Comparison of ENCODE assay signal across 8 cellular contexts in genomic region chr20:46690219-46691111, GRCh38. TPM values are rescaled to one million over a fixed set of nuclear protein-coding genes. Genes with fewer than 3 reads are reported as not detected.
DNase-seq lines count a peak whose midpoint lies in the region; ATAC-seq and TF ChIP-seq lines count a peak whose summit lies in the region.

No MANE protein-coding gene starts in this region.

- POLR2A ChIA-PET in PC-9 (lab: Charles Lee; ENCODE audit: unreplicated experiment): interaction anchor here (0.7 kb wide), 2 partner anchors 86 to 874 kb away, joined by 7 to 8 read pairs; no protein-coding TSS in a partner anchor

- no peak for DNase-seq in DND-41
- DNase-seq in PC-9: no peak
- no peak for DNase-seq in endodermal cell
- DNase-seq in 8988T: no peak
- no peak for DNase-seq in germinal center (ENCODE audit: low spot score)
- DNase-seq in T-helper 9 cell: no peak
- DNase-seq in NCI-H2196 (lab: John Stamatoyannopoulos, UW; ENCODE audit: unreplicated experiment): no peak

- peaks cover 19% of the 10 kb centered on the region for H3K36me3 ChIP-seq in DND-41 (ENCODE audit: insufficient read depth, low read length)
- peaks cover 12% of the 10 kb centered on the region; the same call in 1 of the 2 replicates for H3K36me3 ChIP-seq in PC-9 (ENCODE audit: low read depth)
- H3K36me3 ChIP-seq in endodermal cell (ENCODE audit: control insufficient read depth, insufficient read depth, low read length): peaks cover 18% of the 10 kb centered on the region
- H3K36me3 ChIP-seq in parathyroid adenoma (ENCODE audit: control insufficient read depth, insufficient read depth, low read length): no peaks in the 10 kb centered on the region

- H3K27ac ChIP-seq in DND-41 (ENCODE audit: low read length) (peak overlapping the region; percentile 85; the same call in 1 of the 2 replicates), PC-9 (peak overlapping the region; percentile 66), endodermal cell (ENCODE audit: low read depth, low read length) (no peak overlapping the region), parathyroid adenoma (peak overlapping the region; percentile 80)

- peak overlapping the region; percentile 87 for H3K4me3 Mint-ChIP-seq in endodermal cell

- H3K27ac Mint-ChIP-seq in endodermal cell: no peak overlapping the region

- H3K4me3 ChIP-seq in DND-41 (ENCODE audit: low read depth in 1 of 2, low read length in 2 of 2) (peak overlapping the region in 1 of 2 experiments; percentile 73; a peak in 2 of 4 replicates), PC-9 (peak overlapping the region; percentile 64), endodermal cell (ENCODE audit: low read length) (peak overlapping the region; percentile 89), parathyroid adenoma (ENCODE audit: low read depth, low read length) (peak overlapping the region; percentile 86)

- H3K9me3 ChIP-seq in DND-41 (ENCODE audit: insufficient read depth, low read length, severe bottlenecking) (no peaks in the 10 kb centered on the region), PC-9 (ENCODE audit: insufficient read depth, low read depth) (no peaks in the 10 kb centered on the region), endodermal cell (ENCODE audit: control insufficient read depth, low read length) (no peaks in the 10 kb centered on the region), parathyroid adenoma (ENCODE audit: control insufficient read depth, low read length) (no peaks in the 10 kb centered on the region)

- H3F3A ChIP-seq in PC-9 (ENCODE audit: insufficient read depth, low read depth): peaks cover 8% of the 10 kb centered on the region; the same call in 1 of the 2 replicates

- H4K20me1 ChIP-seq in DND-41 (ENCODE audit: insufficient read depth, low read length) (peaks cover 32% of the 10 kb centered on the region; the same call in 1 of the 2 replicates), PC-9 (ENCODE audit: insufficient read depth) (0 out of 2 replicates have a peak, but pooled peaks cover 3% of the 10 kb centered on the region)

- TF ChIP-seq CTCF in DND-41 (IDR thresholded peaks at IDR 0.05; ENCODE audit: borderline replicate concordance, extremely low read depth, low read length, poor library complexity, severe bottlenecking): no peak
- TF ChIP-seq CTCF in PC-9 (conservative IDR thresholded peaks at IDR 0.05): no peak
- no peak for TF ChIP-seq CTCF in endodermal cell (conservative IDR thresholded peaks at IDR 0.05)
- no peak for TF ChIP-seq CTCF in parathyroid adenoma (IDR thresholded peaks at IDR 0.05)

- BruUV-seq in PC-9 (replicated peaks; lab: Mats Ljungman, UMichigan): no TSS peak

- no peaks in the 10 kb centered on the region for H3K27me3 Mint-ChIP-seq in endodermal cell (ENCODE audit: insufficient read depth)

- H3K79me2 ChIP-seq in DND-41 (ENCODE audit: insufficient read depth, low read length): peaks cover 40% of the 10 kb centered on the region
- H3K79me2 ChIP-seq in PC-9 (ENCODE audit: low read depth): peaks cover 34% of the 10 kb centered on the region
- peaks cover 18% of the 10 kb centered on the region for H3K79me2 ChIP-seq in parathyroid adenoma

- intact Hi-C loops in PC-9 (cut with micrococcal nuclease; ENCODE audit: unreplicated experiment): no loop called here

- H3K4me1 Mint-ChIP-seq in endodermal cell: peaks cover 10% of the 10 kb centered on the region

- ATAC-seq in DND-41 (ENCODE audit: insufficient read depth, low read depth): no peak

- H3K4me1 ChIP-seq in DND-41 (ENCODE audit: insufficient read depth, low read length): peaks cover 33% of the 10 kb centered on the region
- peaks cover 26% of the 10 kb centered on the region for H3K4me1 ChIP-seq in PC-9 (replicated peaks; ENCODE audit: insufficient read depth)
- no peaks in the 10 kb centered on the region for H3K4me1 ChIP-seq in endodermal cell (ENCODE audit: control insufficient read depth, insufficient read depth, low read length)
- peaks cover 4% of the 10 kb centered on the region for H3K4me1 ChIP-seq in parathyroid adenoma

- no peaks in the 10 kb centered on the region for H3K9me2 ChIP-seq in PC-9 (ENCODE audit: insufficient read depth)

- H3K9me3 Mint-ChIP-seq in endodermal cell: no peaks in the 10 kb centered on the region

- H3K36me3 Mint-ChIP-seq in endodermal cell (ENCODE audit: low read depth): peaks cover 14% of the 10 kb centered on the region

- H3K9ac ChIP-seq in DND-41 (ENCODE audit: low read depth, low read length) (peak overlapping the region; percentile 82; the same call in 1 of the 2 replicates), endodermal cell (ENCODE audit: extremely low read depth, low read length, poor library complexity, severe bottlenecking) (peak overlapping the region; percentile 80), parathyroid adenoma (no peak overlapping the region)

- 83 to 93% methylated on average over 13 of the region's 13 CpGs for WGBS in endodermal cell (ENCODE audit: insufficient coverage in 1 of 2, insufficient read length in 1 of 2), 2 experiments

- H2AFZ ChIP-seq in DND-41 (ENCODE audit: low read depth, low read length) (peak overlapping the region; percentile 84), PC-9 (peak overlapping the region; percentile 90), parathyroid adenoma (peak overlapping the region; percentile 87)

- H3K27me3 ChIP-seq in DND-41 (ENCODE audit: insufficient read depth, low read length, poor library complexity) (no peaks in the 10 kb centered on the region), PC-9 (ENCODE audit: insufficient read depth, low read depth) (no peaks in the 10 kb centered on the region), endodermal cell (ENCODE audit: control insufficient read depth, insufficient read depth, low read length, poor library complexity, severe bottlenecking) (no peaks in the 10 kb centered on the region), parathyroid adenoma (ENCODE audit: control insufficient read depth, insufficient read depth, low read length) (no peaks in the 10 kb centered on the region)

- CTCF ChIA-PET in PC-9 (lab: Charles Lee): no interaction called here

- H3K4me2 ChIP-seq in DND-41 (ENCODE audit: insufficient read depth, low read length) (peak overlapping the region; percentile 63), PC-9 (peak overlapping the region; percentile 83), parathyroid adenoma (ENCODE audit: low read length) (peak overlapping the region; percentile 93)

RNA-seq across cellular contexts. Expression of gene TP53RK, which starts 1.2 kb away (rescaled TPM):
- total RNA-seq in PC-9 (2021) (9.9 and 10.4 TPM in 2 replicates), endodermal cell (1 to 10 TPM; 9.4 to 9.9 TPM)
- polyA plus RNA-seq in endodermal cell (2013, experiment 1 of 2): 18.7 TPM
- 15.2 TPM for polyA plus RNA-seq in endodermal cell (2013, experiment 2 of 2)

RNA-seq across cellular contexts. Expression of gene SLC2A10, which starts 19.0 kb away (rescaled TPM):
- total RNA-seq in PC-9 (2021) (28.6 and 33.6 TPM in 2 replicates), endodermal cell (10 to 100 TPM; 12.4 to 19.6 TPM)
- polyA plus RNA-seq in endodermal cell (2013, experiment 1 of 2): 9.5 TPM
- 9.9 TPM for polyA plus RNA-seq in endodermal cell (2013, experiment 2 of 2)

RNA-seq across cellular contexts. Expression of gene SLC13A3, which starts 39.2 kb away (rescaled TPM):
- total RNA-seq in PC-9 (2021) (6.0 and 9.1 TPM in 2 replicates), endodermal cell (1 to 10 TPM; 7.3 to 9.0 TPM)
- polyA plus RNA-seq in endodermal cell (2013, experiment 1 of 2): 4.2 TPM
- polyA plus RNA-seq in endodermal cell (2013, experiment 2 of 2): 3.9 TPM
